ENCODE assay signal across 16 cellular contexts in genomic region chr16:78563905-78564304, GRCh38.
DNase-seq lines count a peak whose midpoint lies in the region; ATAC-seq and TF ChIP-seq lines count a peak whose summit lies in the region.
"Had no signal": no experiment of that assay in that cellular context is flagged by ENCODE, and none has a peak within 500 bp of the region (broad histone marks: within the 10 kb centered on the region; RNA-seq: fewer than 3 reads in every experiment).

No MANE protein-coding gene starts in this region.

- no peak overlapping the region for H3K9ac ChIP-seq in MM.1S (ENCODE audit: low read length)

- no peak overlapping the region for H2AFZ ChIP-seq in MM.1S (ENCODE audit: low read length)
- no peak overlapping the region for H2AFZ ChIP-seq in osteoblast (ENCODE audit: low read length)

- ATAC-seq in foreskin keratinocyte: peak; percentile 92
- ATAC-seq in HG02981 (IDR thresholded peaks at IDR 0.05; ENCODE audit: unreplicated experiment): no peak
- ATAC-seq: PC-3 had no signal

- H3K79me2 ChIP-seq in MM.1S (ENCODE audit: low read length) (no peaks in the 10 kb centered on the region), osteoblast (ENCODE audit: insufficient read depth, low read length) (no peaks in the 10 kb centered on the region)

- H3K9me2 ChIP-seq in MM.1S (replicated peaks; ENCODE audit: insufficient read depth, low read length): no peaks in the 10 kb centered on the region

- H3K27me3 ChIP-seq in MM.1S (replicated peaks; ENCODE audit: insufficient read depth, low read length): no peaks in the 10 kb centered on the region
- no peaks in the 10 kb centered on the region for H3K27me3 ChIP-seq in foreskin keratinocyte
- H3K27me3 ChIP-seq in osteoblast (ENCODE audit: insufficient read depth, low read length): no peaks in the 10 kb centered on the region
- H3K27me3 ChIP-seq: BE2C, heart right ventricle had no signal

- H3K4me3 ChIP-seq in MM.1S (ENCODE audit: low read length): no peak overlapping the region
- H3K4me3 ChIP-seq in osteoblast (ENCODE audit: insufficient read depth, low read length): no peak overlapping the region
- H3K4me3 ChIP-seq: heart right ventricle had no signal

- no peaks in the 10 kb centered on the region for H3F3A ChIP-seq in MM.1S (ENCODE audit: insufficient read depth, low read length)

- peak; percentile 83 for DNase-seq in DMS 273 (lab: John Stamatoyannopoulos, UW; ENCODE audit: unreplicated experiment)
- DNase-seq in MM.1S: peak; percentile 31
- DNase-seq in NCI-H748 treated with DMSO at 0.1 percent for 48 hours (lab: John Stamatoyannopoulos, UW): peak; percentile 60
- DNase-seq in foreskin keratinocyte: peak; percentile 89 to 90
- no peak for DNase-seq in A172 (ENCODE audit: low spot score)
- no peak for DNase-seq in Ammon's horn (ENCODE audit: low spot score)
- no peak for DNase-seq in osteoblast (ENCODE audit: insufficient read length, low spot score, missing footprints)
- DNase-seq: activated CD4-positive, CD25-positive, alpha-beta regulatory T cell treated with anti-CD3 and anti-CD28 coated beads, Interleukin-2, amount 50 U/mL, for 72 hours; BE2C; kidney glomerular epithelial cell; MV-4-11; PC-3; stimulated activated CD4-positive, alpha-beta T cell treated with anti-CD3 and anti-CD28 coated beads, Interleukin-2, amount 100 ng/mL, for 48 hours; trophoblast cell had no signal

- H3K36me3 ChIP-seq in MM.1S (replicated peaks; ENCODE audit: insufficient read depth, low read length) (no peaks in the 10 kb centered on the region), osteoblast (ENCODE audit: insufficient read depth, low read length) (no peaks in the 10 kb centered on the region)
- H3K36me3 ChIP-seq: BE2C, heart right ventricle had no signal

- H3K9me3 ChIP-seq in MM.1S (replicated peaks; ENCODE audit: insufficient read depth, low read length) (no peaks in the 10 kb centered on the region), osteoblast (ENCODE audit: low read depth, low read length) (no peaks in the 10 kb centered on the region)
- H3K9me3 ChIP-seq: BE2C had no signal

- H3K4me1 ChIP-seq in MM.1S (ENCODE audit: low read length) (peaks cover 8% of the 10 kb centered on the region; the same call in 1 of the 2 replicates), foreskin keratinocyte (peaks cover 3% of the 10 kb centered on the region), osteoblast (ENCODE audit: insufficient read depth, low read length) (no peaks in the 10 kb centered on the region)
- H3K4me1 ChIP-seq: BE2C had no signal

- H3K27ac ChIP-seq in MM.1S (ENCODE audit: low read length) (no peak overlapping the region), foreskin keratinocyte (no peak overlapping the region), osteoblast (ENCODE audit: low read depth, low read length) (no peak overlapping the region)
- H3K27ac ChIP-seq: heart right ventricle had no signal

- H3K4me2 ChIP-seq in MM.1S (ENCODE audit: low read depth, low read length): no peak overlapping the region
- H3K4me2 ChIP-seq in osteoblast (ENCODE audit: insufficient read depth, low read length): no peak overlapping the region

- TF ChIP-seq CTCF in MM.1S (IDR thresholded peaks at IDR 0.05; ENCODE audit: low read length) (no peak), foreskin keratinocyte (conservative IDR thresholded peaks at IDR 0.05) (no peak), osteoblast (IDR thresholded peaks at IDR 0.05; ENCODE audit: extremely low read depth, low read depth, low read length) (no peak)

- H4K20me1 ChIP-seq in MM.1S (ENCODE audit: insufficient read depth, low read length): no peaks in the 10 kb centered on the region
- no peaks in the 10 kb centered on the region for H4K20me1 ChIP-seq in osteoblast (ENCODE audit: insufficient read depth, low read length)

Comparison
In these comparisons a context has a peak if more than half of its experiments do, and no peak if none do; other contexts are left out.
1. DNase-seq: peak in DMS 273 (single experiment), MM.1S (single experiment), NCI-H748 treated with DMSO at 0.1 percent for 48 hours (single experiment) and foreskin keratinocyte (2 of 2); none in A172 (single experiment), Ammon's horn (single experiment) and osteoblast (single experiment).